ENCODE assay signal across 20 cellular contexts in the genomic region with DNA sequence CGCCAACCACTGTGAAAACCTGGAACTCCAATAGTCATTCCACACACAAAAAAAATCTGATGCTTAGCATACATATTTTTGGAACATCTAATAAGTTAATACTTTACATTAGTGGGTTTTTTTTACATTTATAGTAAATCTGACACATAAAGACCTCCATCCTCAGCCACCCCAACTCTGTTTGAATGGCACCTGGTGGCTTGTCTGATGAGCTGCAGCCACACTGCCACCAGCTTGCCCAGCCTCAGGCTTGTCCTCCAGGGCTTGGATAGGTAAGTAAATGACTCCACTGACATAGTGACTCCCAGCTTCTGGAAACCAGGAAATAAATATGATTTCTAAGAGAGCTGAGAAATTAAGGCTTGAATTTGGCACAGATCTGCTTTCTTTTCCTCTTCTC.
A peak's percentile ranks its signal among the peaks of the same experiment; 100 is the strongest.
DNase-seq lines count a peak whose midpoint lies in the region; ATAC-seq and TF ChIP-seq lines count a peak whose summit lies in the region.
"Had no signal": no experiment of that assay in that cellular context is flagged by ENCODE, and none has a peak within 500 bp of the region (broad histone marks: within the 10 kb centered on the region; RNA-seq: fewer than 3 reads in every experiment).

No MANE protein-coding gene starts in this region.

- H3K79me2 ChIP-seq in GM23338 (replicated peaks; ENCODE audit: insufficient read depth) (no peaks in the 10 kb centered on the region), MM.1S (ENCODE audit: low read length) (no peaks in the 10 kb centered on the region)

- peak; percentile 16 for DNase-seq in DMS53 (lab: John Stamatoyannopoulos, UW)
- DNase-seq in DMS53 treated with DMSO at 0.1 percent for 48 hours (lab: John Stamatoyannopoulos, UW; ENCODE audit: unreplicated experiment), result no peak
- no peak for DNase-seq in GM23338 (ENCODE audit: low spot score)
- no peak for DNase-seq in MM.1S
- DNase-seq in thyroid gland, result no peak
- DNase-seq in body of pancreas, result no peak
- no peak for DNase-seq in naive thymus-derived CD4-positive, alpha-beta T cell
- DNase-seq: Caco-2; CD4-positive, CD25-positive, alpha-beta regulatory T cell; CD8-positive, alpha-beta T cell; DMS153; DMS79 treated with DMSO at 0.1 percent for 48 hours; GF-D8; H7 had no signal

- H3F3A ChIP-seq in GM23338 (replicated peaks; ENCODE audit: low read depth) (no peaks in the 10 kb centered on the region), MM.1S (ENCODE audit: insufficient read depth, low read length) (no peaks in the 10 kb centered on the region)

- WGBS in thyroid gland, 2 donors, result 96 to 97% methylated on average over 1 of the region's 1 CpG
- 92 to 96% methylated on average over 1 of the region's 1 CpG for WGBS in body of pancreas, 2 donors

- H4K20me1 ChIP-seq in GM23338 (replicated peaks; ENCODE audit: insufficient read depth), result no peaks in the 10 kb centered on the region
- no peaks in the 10 kb centered on the region for H4K20me1 ChIP-seq in MM.1S (ENCODE audit: insufficient read depth, low read length)
- H4K20me1 ChIP-seq: BLaER1 had no signal

- H3K27ac ChIP-seq in GM23338 (ENCODE audit: low read depth) (no peak overlapping the region), MM.1S (ENCODE audit: low read length) (no peak overlapping the region), thyroid gland (no peak overlapping the region), body of pancreas (no peak overlapping the region)
- no peak overlapping the region for H3K27ac ChIP-seq in naive thymus-derived CD4-positive, alpha-beta T cell (ENCODE audit: low read depth, low read length)
- H3K27ac ChIP-seq: 22Rv1, BLaER1, C4-2B had no signal

- peaks cover 5% of the 10 kb centered on the region; the same call in 2 of the 3 replicates for H3K9me3 Mint-ChIP-seq in GM23338
- H3K9me3 Mint-ChIP-seq in naive thymus-derived CD4-positive, alpha-beta T cell, result peaks cover 0 to 10% (median 0%) of the 10 kb centered on the region in 11 donors

- 0 out of 2 replicates have a peak overlapping the region, but pooled peaks have one; percentile 16 for H2AFZ ChIP-seq in GM23338
- H2AFZ ChIP-seq in MM.1S (ENCODE audit: low read length), result peak overlapping the region; percentile 48

- POLR2A ChIA-PET in naive thymus-derived CD4-positive, alpha-beta T cell (lab: Charles Lee), result no interaction called here

- H3K27me3 ChIP-seq in GM23338 (ENCODE audit: insufficient read depth) (no peaks in the 10 kb centered on the region), MM.1S (replicated peaks; ENCODE audit: insufficient read depth, low read length) (no peaks in the 10 kb centered on the region), thyroid gland (no peaks in the 10 kb centered on the region), body of pancreas (no peaks in the 10 kb centered on the region)
- no peaks in the 10 kb centered on the region for H3K27me3 ChIP-seq in naive thymus-derived CD4-positive, alpha-beta T cell (ENCODE audit: control insufficient read depth in 2 of 2, insufficient read depth in 2 of 2, low read length in 2 of 2)
- H3K27me3 ChIP-seq: BLaER1 had no signal

- TF ChIP-seq POLR2A in thyroid gland (IDR thresholded peaks at IDR 0.05) (no peak), body of pancreas (IDR thresholded peaks at IDR 0.05) (no peak)

- intact Hi-C loops in thyroid gland (cut with DNase I) (no loop called here), body of pancreas (cut with DNase I) (no loop called here)
- intact Hi-C loops in naive thymus-derived CD4-positive, alpha-beta T cell (cut with micrococcal nuclease), result no loop called here

- H3K4me3 ChIP-seq in GM23338 (no peak overlapping the region), MM.1S (ENCODE audit: low read length) (no peak overlapping the region), thyroid gland (replicated peaks in 1 of 3) (no peak overlapping the region), body of pancreas (no peak overlapping the region)
- no peak overlapping the region for H3K4me3 ChIP-seq in naive thymus-derived CD4-positive, alpha-beta T cell (ENCODE audit: low read length)
- H3K4me3 ChIP-seq: BLaER1 had no signal

- peaks cover 6% of the 10 kb centered on the region for H3K27me3 Mint-ChIP-seq in GM23338 (ENCODE audit: insufficient read depth, low read depth, poor library complexity)
- peaks cover 2 to 17% (median 3%) of the 10 kb centered on the region in 5 donors for H3K27me3 Mint-ChIP-seq in naive thymus-derived CD4-positive, alpha-beta T cell

- no peak overlapping the region for H3K4me3 Mint-ChIP-seq in GM23338
- H3K4me3 Mint-ChIP-seq in naive thymus-derived CD4-positive, alpha-beta T cell, result no peak overlapping the region
- H3K4me3 Mint-ChIP-seq: B cell; CD4-positive, CD25-positive, alpha-beta regulatory T cell; CD8-positive, alpha-beta T cell had no signal

- no peak overlapping the region for H3K27ac Mint-ChIP-seq in GM23338
- H3K27ac Mint-ChIP-seq in naive thymus-derived CD4-positive, alpha-beta T cell, result no peak overlapping the region
- H3K27ac Mint-ChIP-seq: B cell; CD4-positive, CD25-positive, alpha-beta regulatory T cell; CD8-positive, alpha-beta T cell had no signal

- H3K9me3 ChIP-seq in MM.1S (replicated peaks; ENCODE audit: insufficient read depth, low read length) (no peaks in the 10 kb centered on the region), thyroid gland (no peaks in the 10 kb centered on the region), body of pancreas (no peaks in the 10 kb centered on the region)
- no peaks in the 10 kb centered on the region for H3K9me3 ChIP-seq in naive thymus-derived CD4-positive, alpha-beta T cell (ENCODE audit: control insufficient read depth in 2 of 3, low read length in 3 of 3)
- H3K9me3 ChIP-seq: BLaER1 had no signal

- peaks cover 10% of the 10 kb centered on the region; the same call in 1 of the 2 replicates for H3K9me2 ChIP-seq in GM23338 (ENCODE audit: insufficient read depth)
- no peaks in the 10 kb centered on the region for H3K9me2 ChIP-seq in MM.1S (replicated peaks; ENCODE audit: insufficient read depth, low read length)

- ATAC-seq in GM23338 (no peak), esophagus mucosa (peak; percentile 38), body of pancreas (no peak)
- ATAC-seq in naive thymus-derived CD4-positive, alpha-beta T cell, result no peak
- ATAC-seq: CD8-positive, alpha-beta T cell; HCT116 had no signal

- CTCF ChIA-PET in naive thymus-derived CD4-positive, alpha-beta T cell (lab: Charles Lee), result no interaction called here

- no peaks in the 10 kb centered on the region for H3K4me1 ChIP-seq in GM23338 (ENCODE audit: insufficient read depth)
- peaks cover 11% of the 10 kb centered on the region for H3K4me1 ChIP-seq in MM.1S (ENCODE audit: low read length)
- H3K4me1 ChIP-seq in thyroid gland, result no peaks in the 10 kb centered on the region
- no peaks in the 10 kb centered on the region for H3K4me1 ChIP-seq in body of pancreas
- no peaks in the 10 kb centered on the region for H3K4me1 ChIP-seq in naive thymus-derived CD4-positive, alpha-beta T cell (ENCODE audit: control insufficient read depth in 2 of 2, insufficient read depth in 2 of 2, low read length in 2 of 2)
- H3K4me1 ChIP-seq: BLaER1, Caco-2 had no signal

- TF ChIP-seq CTCF in GM23338 (conservative IDR thresholded peaks at IDR 0.05; ENCODE audit: low read depth in 2 of 2) (no peak), MM.1S (IDR thresholded peaks at IDR 0.05; ENCODE audit: low read length) (no peak), thyroid gland (IDR thresholded peaks at IDR 0.05) (no peak), body of pancreas (IDR thresholded peaks at IDR 0.05) (no peak)

- no peak overlapping the region for H3K9ac ChIP-seq in MM.1S (ENCODE audit: low read length)
- H3K9ac ChIP-seq: BLaER1 had no signal

- H3K36me3 ChIP-seq in GM23338 (ENCODE audit: insufficient read depth) (no peaks in the 10 kb centered on the region), MM.1S (replicated peaks; ENCODE audit: insufficient read depth, low read length) (no peaks in the 10 kb centered on the region), thyroid gland (no peaks in the 10 kb centered on the region), body of pancreas (replicated peaks in 1 of 2; ENCODE audit: insufficient read depth in 1 of 2, low read depth in 2 of 2) (no peaks in the 10 kb centered on the region)
- no peaks in the 10 kb centered on the region for H3K36me3 ChIP-seq in naive thymus-derived CD4-positive, alpha-beta T cell (ENCODE audit: control insufficient read depth in 2 of 3, insufficient read depth in 3 of 3, low read length in 3 of 3)
- H3K36me3 ChIP-seq: BLaER1 had no signal

- H3K36me3 Mint-ChIP-seq in GM23338 (ENCODE audit: low read depth), result no peaks in the 10 kb centered on the region
- H3K36me3 Mint-ChIP-seq in naive thymus-derived CD4-positive, alpha-beta T cell, result no peaks in the 10 kb centered on the region
- H3K36me3 Mint-ChIP-seq: CD4-positive, CD25-positive, alpha-beta regulatory T cell; CD8-positive, alpha-beta T cell had no signal

- H3K4me1 Mint-ChIP-seq in GM23338, result peaks cover 3% of the 10 kb centered on the region; the same call in 1 of the 3 replicates
- H3K4me1 Mint-ChIP-seq in naive thymus-derived CD4-positive, alpha-beta T cell, result peaks cover 0 to 2% (median 0%) of the 10 kb centered on the region in 7 donors
- H3K4me1 Mint-ChIP-seq: B cell; CD4-positive, CD25-positive, alpha-beta regulatory T cell had no signal

- H3K4me2 ChIP-seq in GM23338, result no peak overlapping the region
- no peak overlapping the region for H3K4me2 ChIP-seq in MM.1S (ENCODE audit: low read depth, low read length)
- H3K4me2 ChIP-seq: BLaER1 had no signal
